Comparison of ENCODE assay signal across 3 cellular contexts in genomic region chr4:24892278-24892677, GRCh38.
TF ChIP-seq lines count a peak whose summit lies in the region.

No MANE protein-coding gene starts in this region.

TF ChIP-seq in SK-N-SH, 30 proteins besides CTCF, POLR2A, EP300 and RAD21 (continued from another document):
- TF ChIP-seq REST (IDR thresholded peaks at IDR 0.05; ENCODE audit: low read depth, low read length) (peak; percentile 73), IRF3 (IDR thresholded peaks at IDR 0.05; ENCODE audit: low read depth, low read length) (no peak), TCF12 (IDR thresholded peaks at IDR 0.05) (no peak)
TF ChIP-seq in SK-N-SH: peak in this region for 1.

TF ChIP-seq in HepG2, 621 proteins besides CTCF, POLR2A, EP300 and RAD21 (continued from another document):
- TF ChIP-seq ZNF775 (CRISPR knock-in tag; IDR thresholded peaks at IDR 0.05; ENCODE audit: borderline replicate concordance) (no peak), ZNF253 (CRISPR knock-in tag; IDR thresholded peaks at IDR 0.05; ENCODE audit: borderline replicate concordance) (no peak)

TF ChIP-seq in GM23338, 12 proteins besides CTCF, POLR2A, EP300 and RAD21 (continued from another document):
- TF ChIP-seq ZNF462 (CRISPR knock-in tag; IDR thresholded peaks at IDR 0.05): no peak
- TF ChIP-seq EZH2phosphoT487 (IDR thresholded peaks at IDR 0.05; ENCODE audit: unreplicated experiment): no peak
